Comparison of ENCODE assay signal across 14 cellular contexts in genomic region chr21:28387220-28387619, GRCh38.
DNase-seq lines count a peak whose midpoint lies in the region; ATAC-seq and TF ChIP-seq lines count a peak whose summit lies in the region.
"Had no signal": no experiment of that assay in that cellular context is flagged by ENCODE, and none has a peak within 500 bp of the region (broad histone marks: within the 10 kb centered on the region; RNA-seq: fewer than 3 reads in every experiment).

No MANE protein-coding gene starts in this region.

- no peaks in the 10 kb centered on the region for H3K27me3 Mint-ChIP-seq in osteocyte (ENCODE audit: unreplicated experiment)

- peak overlapping the region; percentile 72 for H3K27ac Mint-ChIP-seq in osteocyte (ENCODE audit: unreplicated experiment)
- H3K27ac Mint-ChIP-seq: CD8-positive, alpha-beta T cell; H9 had no signal

- H3K36me3 ChIP-seq in KMS-11 (ENCODE audit: insufficient read depth): no peaks in the 10 kb centered on the region; the same call in 1 of the 2 replicates
- H3K36me3 ChIP-seq: BLaER1 treated with 17β-estradiol and CSF1 and Interleukin-3, amounts not matched to agents 10 nM and 100 nM had no signal

- H3K79me2 ChIP-seq in KMS-11 (ENCODE audit: insufficient read depth, low read depth): no peaks in the 10 kb centered on the region

- H3K36me3 Mint-ChIP-seq in osteocyte (ENCODE audit: unreplicated experiment): peaks cover 3% of the 10 kb centered on the region
- H3K36me3 Mint-ChIP-seq: CD8-positive, alpha-beta T cell had no signal

- peaks cover 15% of the 10 kb centered on the region for H3K4me1 Mint-ChIP-seq in osteocyte (ENCODE audit: unreplicated experiment)
- H3K4me1 Mint-ChIP-seq: H9 had no signal

- peak overlapping the region; percentile 47 for H3K4me2 ChIP-seq in KMS-11
- H3K4me2 ChIP-seq: A549 had no signal

- peak overlapping the region; percentile 29; the same call in 1 of the 2 replicates for H3K27ac ChIP-seq in KMS-11
- H3K27ac ChIP-seq: A549; BLaER1 treated with 17β-estradiol and CSF1 and Interleukin-3, amounts not matched to agents 10 nM and 100 nM; HL-60 had no signal

- no peak overlapping the region for H3K4me3 Mint-ChIP-seq in osteocyte (ENCODE audit: unreplicated experiment)
- H3K4me3 Mint-ChIP-seq: CD8-positive, alpha-beta T cell; H9 had no signal

- H3K9ac ChIP-seq in KMS-11: no peak overlapping the region
- H3K9ac ChIP-seq: BLaER1 treated with 17β-estradiol and CSF1 and Interleukin-3, amounts not matched to agents 10 nM and 100 nM had no signal

- no peaks in the 10 kb centered on the region for H3K27me3 ChIP-seq in KMS-11 (ENCODE audit: insufficient read depth, low read depth)
- H3K27me3 ChIP-seq: BLaER1 treated with 17β-estradiol and CSF1 and Interleukin-3, amounts not matched to agents 10 nM and 100 nM had no signal

- H3K9me3 Mint-ChIP-seq in osteocyte (ENCODE audit: unreplicated experiment): peaks cover 3% of the 10 kb centered on the region
- H3K9me3 Mint-ChIP-seq: CD8-positive, alpha-beta T cell; H9 had no signal

- H3K4me1 ChIP-seq in KMS-11 (ENCODE audit: low read depth, poor library complexity, severe bottlenecking): peaks cover 32% of the 10 kb centered on the region
- H3K4me1 ChIP-seq: A549 had no signal

- ATAC-seq in GM18858 (IDR thresholded peaks at IDR 0.05; ENCODE audit: unreplicated experiment) (peak; percentile 49), GM19468 (IDR thresholded peaks at IDR 0.05; ENCODE audit: extremely low read depth, unreplicated experiment) (peak; percentile 17), GM18520 (IDR thresholded peaks at IDR 0.05; ENCODE audit: unreplicated experiment) (no peak)
- ATAC-seq: A549; CD8-positive, alpha-beta T cell had no signal

- H4K20me1 ChIP-seq in KMS-11 (ENCODE audit: insufficient read depth): no peaks in the 10 kb centered on the region
- H4K20me1 ChIP-seq: BLaER1 treated with 17β-estradiol and CSF1 and Interleukin-3, amounts not matched to agents 10 nM and 100 nM had no signal

- 0 out of 2 replicates have a peak overlapping the region, but pooled peaks have one; percentile 5 for H2AFZ ChIP-seq in KMS-11 (ENCODE audit: low read depth)

- no peak overlapping the region for H3K4me3 ChIP-seq in KMS-11 (IDR thresholded peaks at IDR 0.05; ENCODE audit: insufficient read depth, low read depth, low read length)
- H3K4me3 ChIP-seq: A549; BLaER1 treated with 17β-estradiol and CSF1 and Interleukin-3, amounts not matched to agents 10 nM and 100 nM had no signal

- TF ChIP-seq CTCF in KMS-11 (conservative IDR thresholded peaks at IDR 0.05; ENCODE audit: low read depth, low read length) (no peak), osteocyte (IDR thresholded peaks at IDR 0.05) (no peak)

- no peak for DNase-seq in osteocyte (ENCODE audit: extremely low spot score, unreplicated experiment)
- no peak for DNase-seq in hippocampal formation (lab: John Stamatoyannopoulos, UW)
- no peak for DNase-seq in DMS 273 (lab: John Stamatoyannopoulos, UW; ENCODE audit: unreplicated experiment)
- DNase-seq: AML-193; CD8-positive, alpha-beta T cell; COR-L47; H9 had no signal
